Comparison of ENCODE assay signal across 8 cellular contexts in genomic region chr2:134217924-134218323, GRCh38. TPM values are rescaled to one million over a fixed set of nuclear protein-coding genes. Genes with fewer than 3 reads are reported as not detected.
DNase-seq lines count a peak whose midpoint lies in the region; ATAC-seq and TF ChIP-seq lines count a peak whose summit lies in the region.

No MANE protein-coding gene starts in this region.

- CTCF ChIA-PET in activated B cell treated with CpG ODN at 0.5 μM for 24 hours (lab: Charles Lee) (interaction anchor here (0.8 to 1.9 kb wide), 5 partner anchors 9 to 99 kb away, joined by 3 to 11 read pairs (median 3); no protein-coding TSS in a partner anchor), PC-9 (lab: Charles Lee) (interaction anchor here (1.0 kb wide), 1 partner anchor 81 kb away, joined by 3 read pairs; no protein-coding TSS in a partner anchor)

- ATAC-seq in Right ventricle myocardium inferior (no peak), HG03045 (IDR thresholded peaks at IDR 0.05; ENCODE audit: unreplicated experiment) (peak; percentile 63), activated B cell treated with CpG ODN at 0.5 μM for 24 hours (ENCODE audit: low read depth) (peak; percentile 71)

- peaks cover 75% of the 10 kb centered on the region for H3K4me1 Mint-ChIP-seq in activated B cell treated with CpG ODN at 0.5 μM for 24 hours
- H3K4me1 Mint-ChIP-seq in stimulated activated naive CD8-positive, alpha-beta T cell treated with anti-CD3 and anti-CD28 coated beads, Interleukin-15, Interleukin-2, amounts not matched to agents 100 ng/mL and 50 ng/mL, for 24 hours (ENCODE audit: low read depth), result peaks cover 58% of the 10 kb centered on the region
- H3K4me1 Mint-ChIP-seq in endodermal cell, result peaks cover 45% of the 10 kb centered on the region

- no peak overlapping the region for H2AFZ ChIP-seq in PC-9

- H3K9me3 ChIP-seq in left ventricle myocardium inferior (replicated peaks) (peaks cover 3% of the 10 kb centered on the region), endodermal cell (ENCODE audit: control insufficient read depth, low read length) (peaks cover 10% of the 10 kb centered on the region), PC-9 (ENCODE audit: insufficient read depth, low read depth) (no peaks in the 10 kb centered on the region)

- no peaks in the 10 kb centered on the region for H3F3A ChIP-seq in PC-9 (ENCODE audit: insufficient read depth, low read depth)

- H3K4me3 ChIP-seq in left ventricle myocardium inferior, result no peak overlapping the region
- H3K4me3 ChIP-seq in endodermal cell (ENCODE audit: low read length), result no peak overlapping the region
- no peak overlapping the region for H3K4me3 ChIP-seq in PC-9

- H3K9me3 Mint-ChIP-seq in activated B cell treated with CpG ODN at 0.5 μM for 24 hours (peaks cover 4% of the 10 kb centered on the region), endodermal cell (peaks cover 9% of the 10 kb centered on the region)
- no peaks in the 10 kb centered on the region for H3K9me3 Mint-ChIP-seq in stimulated activated naive CD8-positive, alpha-beta T cell treated with anti-CD3 and anti-CD28 coated beads, Interleukin-15, Interleukin-2, amounts not matched to agents 100 ng/mL and 50 ng/mL, for 24 hours

- H3K79me2 ChIP-seq in PC-9 (ENCODE audit: low read depth), result no peaks in the 10 kb centered on the region

- H3K4me1 ChIP-seq in left ventricle myocardium inferior (peaks cover 86% of the 10 kb centered on the region), endodermal cell (ENCODE audit: control insufficient read depth, insufficient read depth, low read length) (peaks cover 17% of the 10 kb centered on the region), PC-9 (replicated peaks; ENCODE audit: insufficient read depth) (peaks cover 16% of the 10 kb centered on the region)

- WGBS in endodermal cell (ENCODE audit: insufficient coverage in 1 of 2, insufficient read length in 1 of 2), 2 experiments, result 95 to 100% methylated on average over 1 of the region's 1 CpG

- intact Hi-C loops in left ventricle myocardium inferior (cut with micrococcal nuclease), result no loop called here
- intact Hi-C loops in Right ventricle myocardium inferior (cut with DNase I), result no loop called here
- intact Hi-C loops in activated B cell treated with CpG ODN at 0.5 μM for 24 hours (cut with micrococcal nuclease), result loop anchor here (1.0 kb wide), 3 partner anchors 8 to 100 kb away; no protein-coding TSS in a partner anchor
- intact Hi-C loops in PC-9 (cut with micrococcal nuclease; ENCODE audit: unreplicated experiment), result no loop called here

- H3K4me3 Mint-ChIP-seq in activated B cell treated with CpG ODN at 0.5 μM for 24 hours, result peak overlapping the region; percentile 53
- peak overlapping the region; percentile 50 for H3K4me3 Mint-ChIP-seq in stimulated activated naive CD8-positive, alpha-beta T cell treated with anti-CD3 and anti-CD28 coated beads, Interleukin-15, Interleukin-2, amounts not matched to agents 100 ng/mL and 50 ng/mL, for 24 hours
- no peak overlapping the region for H3K4me3 Mint-ChIP-seq in endodermal cell

- POLR2A ChIA-PET in activated B cell treated with CpG ODN at 0.5 μM for 24 hours (lab: Charles Lee) (interaction anchor here (0.6 to 2.9 kb wide), 9 partner anchors 12 to 97 kb away, joined by 3 to 19 read pairs (median 4); partner anchors contain the start of gene MGAT5), PC-9 (lab: Charles Lee; ENCODE audit: unreplicated experiment) (no interaction called here)

- no peaks in the 10 kb centered on the region for H4K20me1 ChIP-seq in PC-9 (ENCODE audit: insufficient read depth)

- H3K27me3 ChIP-seq in left ventricle myocardium inferior (ENCODE audit: low read depth), result no peaks in the 10 kb centered on the region
- H3K27me3 ChIP-seq in endodermal cell (ENCODE audit: control insufficient read depth, insufficient read depth, low read length, poor library complexity, severe bottlenecking), result no peaks in the 10 kb centered on the region
- no peaks in the 10 kb centered on the region for H3K27me3 ChIP-seq in PC-9 (ENCODE audit: insufficient read depth, low read depth)

- no peak for TF ChIP-seq CTCF in left ventricle myocardium inferior (IDR thresholded peaks at IDR 0.05; ENCODE audit: borderline replicate concordance)
- TF ChIP-seq CTCF in activated B cell treated with CpG ODN at 0.5 μM for 24 hours (IDR thresholded peaks at IDR 0.05), result no peak
- no peak for TF ChIP-seq CTCF in endodermal cell (conservative IDR thresholded peaks at IDR 0.05)
- no peak for TF ChIP-seq CTCF in PC-9 (conservative IDR thresholded peaks at IDR 0.05)

- peak overlapping the region; percentile 20 for H3K27ac ChIP-seq in left ventricle myocardium inferior (replicated peaks)
- no peak overlapping the region for H3K27ac ChIP-seq in endodermal cell (ENCODE audit: low read depth, low read length)
- H3K27ac ChIP-seq in PC-9, result no peak overlapping the region

- H3K36me3 Mint-ChIP-seq in activated B cell treated with CpG ODN at 0.5 μM for 24 hours (ENCODE audit: low read depth) (peaks cover 12% of the 10 kb centered on the region), endodermal cell (ENCODE audit: low read depth) (peaks cover 3% of the 10 kb centered on the region)
- peaks cover 12% of the 10 kb centered on the region for H3K36me3 Mint-ChIP-seq in stimulated activated naive CD8-positive, alpha-beta T cell treated with anti-CD3 and anti-CD28 coated beads, Interleukin-15, Interleukin-2, amounts not matched to agents 100 ng/mL and 50 ng/mL, for 24 hours (ENCODE audit: low read depth)

- H3K9me2 ChIP-seq in PC-9 (ENCODE audit: insufficient read depth), result no peaks in the 10 kb centered on the region

- no peak overlapping the region for H3K9ac ChIP-seq in endodermal cell (ENCODE audit: extremely low read depth, low read length, poor library complexity, severe bottlenecking)

- H3K4me2 ChIP-seq in PC-9, result no peak overlapping the region

- H3K36me3 ChIP-seq in left ventricle myocardium inferior, result no peaks in the 10 kb centered on the region
- H3K36me3 ChIP-seq in endodermal cell (ENCODE audit: control insufficient read depth, insufficient read depth, low read length), result no peaks in the 10 kb centered on the region
- H3K36me3 ChIP-seq in PC-9 (ENCODE audit: low read depth), result no peaks in the 10 kb centered on the region

- no peaks in the 10 kb centered on the region for H3K27me3 Mint-ChIP-seq in activated B cell treated with CpG ODN at 0.5 μM for 24 hours
- H3K27me3 Mint-ChIP-seq in stimulated activated naive CD8-positive, alpha-beta T cell treated with anti-CD3 and anti-CD28 coated beads, Interleukin-15, Interleukin-2, amounts not matched to agents 100 ng/mL and 50 ng/mL, for 24 hours, result no peaks in the 10 kb centered on the region
- no peaks in the 10 kb centered on the region for H3K27me3 Mint-ChIP-seq in endodermal cell (ENCODE audit: insufficient read depth)

- peak overlapping the region; percentile 89 for H3K27ac Mint-ChIP-seq in activated B cell treated with CpG ODN at 0.5 μM for 24 hours
- peak overlapping the region; percentile 88 for H3K27ac Mint-ChIP-seq in stimulated activated naive CD8-positive, alpha-beta T cell treated with anti-CD3 and anti-CD28 coated beads, Interleukin-15, Interleukin-2, amounts not matched to agents 100 ng/mL and 50 ng/mL, for 24 hours
- H3K27ac Mint-ChIP-seq in endodermal cell, result no peak overlapping the region

- DNase-seq in left ventricle myocardium inferior (no peak), Right ventricle myocardium inferior (ENCODE audit: missing footprints) (no peak), activated B cell treated with CpG ODN at 0.5 μM for 24 hours (no peak), endodermal cell (no peak), PC-9 (no peak), islet precursor cell (no peak)

- no TSS peak for BruUV-seq in PC-9 (replicated peaks; lab: Mats Ljungman, UMichigan)

RNA-seq across cellular contexts. Expression of gene MGAT5, which starts 35.9 kb away (rescaled TPM):
- total RNA-seq in left ventricle myocardium inferior (98.7 TPM), Right ventricle myocardium inferior (92.3 TPM), activated B cell treated with CpG ODN at 0.5 μM for 24 hours (66.7 and 69.0 TPM in 2 replicates), endodermal cell (10 to 100 TPM; 57.2 to 78.4 TPM), PC-9 (2021) (33.5 and 37.7 TPM in 2 replicates)
- 28.2 TPM for polyA plus RNA-seq in endodermal cell (2013, experiment 1 of 2)
- 27.4 TPM for polyA plus RNA-seq in endodermal cell (2013, experiment 2 of 2)
